8 cellular contexts compared by ENCODE assay signal in genomic region chr9:111598730-111599091, GRCh38. TPM values are rescaled to one million over a fixed set of nuclear protein-coding genes. Genes with fewer than 3 reads are reported as not detected.
DNase-seq lines count a peak whose midpoint lies in the region; ATAC-seq and TF ChIP-seq lines count a peak whose summit lies in the region.

No MANE protein-coding gene starts in this region.

- H3K4me3 Mint-ChIP-seq in activated T-helper 1 cell treated with anti-CD3 and anti-CD28 coated beads, Interleukin-12 subunit alpha, Interleukin-12 subunit beta, Interleukin-2, Interleukin-4 antibody, amounts not matched to agents 30 ng/mL and 10 ng/mL and 1 ng/mL, durations not matched to agents 14 hours and 24 hours and 36 hours, result peak overlapping the region; percentile 83

- no peaks in the 10 kb centered on the region for H3K27me3 ChIP-seq in parathyroid adenoma (ENCODE audit: control insufficient read depth, insufficient read depth, low read length)

- peak overlapping the region; percentile 86 for H3K4me2 ChIP-seq in parathyroid adenoma (ENCODE audit: low read length)

- H3K4me1 Mint-ChIP-seq in activated T-helper 1 cell treated with anti-CD3 and anti-CD28 coated beads, Interleukin-12 subunit alpha, Interleukin-12 subunit beta, Interleukin-2, Interleukin-4 antibody, amounts not matched to agents 30 ng/mL and 10 ng/mL and 1 ng/mL, durations not matched to agents 14 hours and 24 hours and 36 hours (ENCODE audit: low read depth), result peaks cover 24% of the 10 kb centered on the region

- intact Hi-C loops in activated T-helper 1 cell treated with anti-CD3 and anti-CD28 coated beads, Interleukin-12 subunit alpha, Interleukin-12 subunit beta, Interleukin-2, Interleukin-4 antibody, amounts not matched to agents 30 ng/mL and 10 ng/mL and 1 ng/mL, durations not matched to agents 14 hours and 24 hours and 36 hours (cut with micrococcal nuclease), result loop anchor here (1.0 to 2.0 kb wide), 4 partner anchors 65 to 476 kb away; partner anchors contain the start of gene ECPAS

- no peaks in the 10 kb centered on the region for H3K4me1 ChIP-seq in parathyroid adenoma

- no peaks in the 10 kb centered on the region for H3K79me2 ChIP-seq in parathyroid adenoma

- no peaks in the 10 kb centered on the region for H3K36me3 Mint-ChIP-seq in activated T-helper 1 cell treated with anti-CD3 and anti-CD28 coated beads, Interleukin-12 subunit alpha, Interleukin-12 subunit beta, Interleukin-2, Interleukin-4 antibody, amounts not matched to agents 30 ng/mL and 10 ng/mL and 1 ng/mL, durations not matched to agents 14 hours and 24 hours and 36 hours (ENCODE audit: low read depth)

- peak overlapping the region; percentile 57 for H3K4me3 ChIP-seq in parathyroid adenoma (ENCODE audit: low read depth, low read length)

- DNase-seq in ELF-1 (ENCODE audit: low read depth, low spot score) (peak; percentile 28), germinal center (ENCODE audit: low spot score) (peak; percentile 7), COLO829 (ENCODE audit: low spot score) (no peak)
- DNase-seq in activated T-helper 1 cell treated with anti-CD3 and anti-CD28 coated beads, Interleukin-12 subunit alpha, Interleukin-12 subunit beta, Interleukin-2, Interleukin-4 antibody, amounts not matched to agents 30 ng/mL and 10 ng/mL and 1 ng/mL, durations not matched to agents 14 hours and 24 hours and 36 hours (ENCODE audit: low spot score), result no peak

- H3K27ac Mint-ChIP-seq in activated T-helper 1 cell treated with anti-CD3 and anti-CD28 coated beads, Interleukin-12 subunit alpha, Interleukin-12 subunit beta, Interleukin-2, Interleukin-4 antibody, amounts not matched to agents 30 ng/mL and 10 ng/mL and 1 ng/mL, durations not matched to agents 14 hours and 24 hours and 36 hours, result no peak overlapping the region

- H3K27me3 Mint-ChIP-seq in activated T-helper 1 cell treated with anti-CD3 and anti-CD28 coated beads, Interleukin-12 subunit alpha, Interleukin-12 subunit beta, Interleukin-2, Interleukin-4 antibody, amounts not matched to agents 30 ng/mL and 10 ng/mL and 1 ng/mL, durations not matched to agents 14 hours and 24 hours and 36 hours (ENCODE audit: insufficient read depth), result peaks cover 34% of the 10 kb centered on the region

- no peaks in the 10 kb centered on the region for H3K9me3 Mint-ChIP-seq in activated T-helper 1 cell treated with anti-CD3 and anti-CD28 coated beads, Interleukin-12 subunit alpha, Interleukin-12 subunit beta, Interleukin-2, Interleukin-4 antibody, amounts not matched to agents 30 ng/mL and 10 ng/mL and 1 ng/mL, durations not matched to agents 14 hours and 24 hours and 36 hours

- H3K36me3 ChIP-seq in parathyroid adenoma (ENCODE audit: control insufficient read depth, insufficient read depth, low read length), result no peaks in the 10 kb centered on the region

- no peak for TF ChIP-seq CTCF in parathyroid adenoma (IDR thresholded peaks at IDR 0.05)

- H2AFZ ChIP-seq in parathyroid adenoma, result peak overlapping the region; percentile 96

- peak; percentile 16 for ATAC-seq in HG03432 (IDR thresholded peaks at IDR 0.05; ENCODE audit: unreplicated experiment)
- no peak for ATAC-seq in GM21515 (IDR thresholded peaks at IDR 0.05; ENCODE audit: unreplicated experiment)
- ATAC-seq in HG03159 (IDR thresholded peaks at IDR 0.05; ENCODE audit: unreplicated experiment), result no peak

- peak overlapping the region; percentile 78 for H3K27ac ChIP-seq in parathyroid adenoma

- H3K9me3 ChIP-seq in parathyroid adenoma (ENCODE audit: control insufficient read depth, low read length), result no peaks in the 10 kb centered on the region

- H3K9ac ChIP-seq in parathyroid adenoma, result no peak overlapping the region

RNA-seq across cellular contexts. Expression of gene PTGR1, which starts 0.7 kb away (rescaled TPM):
- 1.3 and 1.8 TPM in 2 replicates for total RNA-seq in activated T-helper 1 cell treated with anti-CD3 and anti-CD28 coated beads, Interleukin-12 subunit alpha, Interleukin-12 subunit beta, Interleukin-2, Interleukin-4 antibody, amounts not matched to agents 30 ng/mL and 10 ng/mL and 1 ng/mL, durations not matched to agents 14 hours and 24 hours and 36 hours

RNA-seq across cellular contexts. Expression of gene DNAJC25, which starts 32.4 kb away (rescaled TPM):
- 5.8 and 6.1 TPM in 2 replicates for total RNA-seq in activated T-helper 1 cell treated with anti-CD3 and anti-CD28 coated beads, Interleukin-12 subunit alpha, Interleukin-12 subunit beta, Interleukin-2, Interleukin-4 antibody, amounts not matched to agents 30 ng/mL and 10 ng/mL and 1 ng/mL, durations not matched to agents 14 hours and 24 hours and 36 hours

Comparison
In these comparisons a context has a peak if more than half of its experiments do, and no peak if none do; other contexts are left out.
1. DNase-seq: peak in ELF-1 (single experiment) and germinal center (single experiment); none in activated T-helper 1 cell treated with anti-CD3 and anti-CD28 coated beads, Interleukin-12 subunit alpha, Interleukin-12 subunit beta, Interleukin-2, Interleukin-4 antibody, amounts not matched to agents 30 ng/mL and 10 ng/mL and 1 ng/mL, durations not matched to agents 14 hours and 24 hours and 36 hours (single experiment) and COLO829 (single experiment).